Comparison of ENCODE assay signal across 7 cellular contexts in genomic region chr3:125310623-125311076, GRCh38.
DNase-seq lines count a peak whose midpoint lies in the region; ATAC-seq and TF ChIP-seq lines count a peak whose summit lies in the region.

No MANE protein-coding gene starts in this region.

- ATAC-seq in memory B cell (ENCODE audit: low read depth) (peak; percentile 51), thoracic aorta (ENCODE audit: insufficient number of reproducible peaks, low FRiP score, low read depth) (no peak)

- H3K9me3 Mint-ChIP-seq in memory B cell: peaks cover 3% of the 10 kb centered on the region

- H3K27ac Mint-ChIP-seq in memory B cell: peak overlapping the region; percentile 79

- H3K4me3 ChIP-seq in NB4 (ENCODE audit: low read depth, low read length) (peak overlapping the region; percentile 66), thoracic aorta (peak overlapping the region; percentile 38), esophagus squamous epithelium (peak overlapping the region in 2 of 4 donors; percentile 14 to 44)

- H3K9me3 ChIP-seq in thoracic aorta (no peaks in the 10 kb centered on the region), esophagus squamous epithelium (no peaks in the 10 kb centered on the region)

- intact Hi-C loops in esophagus squamous epithelium (cut with DNase I): no loop called here

- H3K27ac ChIP-seq in thoracic aorta (no peak overlapping the region), esophagus squamous epithelium (peak overlapping the region in 2 of 4 donors; percentile 0 to 29)

- peaks cover 46% of the 10 kb centered on the region for H3K36me3 Mint-ChIP-seq in memory B cell

- H3K4me1 Mint-ChIP-seq in memory B cell: peaks cover 24% of the 10 kb centered on the region

- 48 to 55% methylated on average over 5 of the region's 5 CpGs for WGBS in esophagus squamous epithelium, 2 donors

- TF ChIP-seq POLR2A in NB4 (IDR thresholded peaks at IDR 0.05; ENCODE audit: extremely low read depth, insufficient read length) (no peak), esophagus squamous epithelium (IDR thresholded peaks at IDR 0.05) (no peak)

- peaks cover 5% of the 10 kb centered on the region for H3K36me3 ChIP-seq in thoracic aorta
- H3K36me3 ChIP-seq in esophagus squamous epithelium: peaks cover 0 to 52% (median 0%) of the 10 kb centered on the region in 3 donors

- no peaks in the 10 kb centered on the region for H3K27me3 Mint-ChIP-seq in memory B cell

- H3K27me3 ChIP-seq in thoracic aorta (replicated peaks; ENCODE audit: insufficient read depth): no peaks in the 10 kb centered on the region
- no peaks in the 10 kb centered on the region for H3K27me3 ChIP-seq in esophagus squamous epithelium

- H3K4me1 ChIP-seq in thoracic aorta (ENCODE audit: control insufficient read depth in 1 of 2, low read depth in 2 of 2): peaks cover 7 to 11% of the 10 kb centered on the region in 2 donors
- peaks cover 0 to 2% (median 0%) of the 10 kb centered on the region in 3 donors for H3K4me1 ChIP-seq in esophagus squamous epithelium

- TF ChIP-seq CTCF in NB4 (IDR thresholded peaks at IDR 0.05; ENCODE audit: low read depth, low read length) (no peak), thoracic aorta (IDR thresholded peaks at IDR 0.05) (no peak), esophagus squamous epithelium (IDR thresholded peaks at IDR 0.05) (no peak)

- DNase-seq in NB4 (ENCODE audit: low read depth) (peak; percentile 86), activated T-cell treated with anti-CD3 and anti-CD28 coated beads for 4 hours (peak; percentile 24), memory B cell (ENCODE audit: low spot score in 2 of 2) (no peak), thoracic aorta (ENCODE audit: low spot score) (no peak), COLO829 (ENCODE audit: low spot score) (no peak), DMS153 treated with DMSO at 0.1 percent for 48 hours (lab: John Stamatoyannopoulos, UW; ENCODE audit: unreplicated experiment) (no peak), esophagus squamous epithelium (lab: John Stamatoyannopoulos, UW) (no peak)

- H3K4me3 Mint-ChIP-seq in memory B cell: peak overlapping the region; percentile 78

Comparison
In these comparisons a context has a peak if more than half of its experiments do, and no peak if none do; other contexts are left out.
1. DNase-seq: peak in NB4 (single experiment) and activated T-cell treated with anti-CD3 and anti-CD28 coated beads for 4 hours (single experiment); none in memory B cell (0 of 2), thoracic aorta (single experiment), COLO829 (single experiment), DMS153 treated with DMSO at 0.1 percent for 48 hours (single experiment) and esophagus squamous epithelium (single experiment).